In the genomic region with DNA sequence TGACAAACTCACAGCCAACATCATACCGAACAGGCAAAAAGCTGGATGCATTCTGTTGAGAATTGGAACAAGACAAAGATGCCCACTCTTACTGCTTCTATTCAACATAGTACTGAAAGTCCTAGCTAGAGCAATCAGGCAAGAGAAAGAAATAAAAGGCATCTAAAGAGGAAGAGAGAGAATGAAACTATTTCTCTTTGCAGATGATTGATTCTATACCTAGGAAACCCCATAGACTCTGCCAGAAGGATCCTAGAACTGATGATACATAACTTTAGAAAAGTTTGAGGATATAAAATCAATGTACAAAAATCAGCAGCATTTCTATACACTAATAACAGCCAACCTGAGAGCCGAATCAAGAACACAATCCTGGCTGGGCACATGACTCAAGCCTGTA, we compare ENCODE assay signal across 16 cellular contexts. TPM values are rescaled to one million over a fixed set of nuclear protein-coding genes. Genes with fewer than 3 reads are reported as not detected.
DNase-seq lines count a peak whose midpoint lies in the region; ATAC-seq, FAIRE-seq and TF ChIP-seq lines count a peak whose summit lies in the region.
"Had no signal": no experiment of that assay in that cellular context is flagged by ENCODE, and none has a peak within 500 bp of the region (broad histone marks: within the 10 kb centered on the region; RNA-seq: fewer than 3 reads in every experiment).

No MANE protein-coding gene starts in this region.

- no peak overlapping the region for H2AFZ ChIP-seq in GM12878 (ENCODE audit: control insufficient read depth, low read depth, low read length)
- H2AFZ ChIP-seq: GM23338 had no signal

- DNase-seq in CD4-positive, CD25-positive, alpha-beta regulatory T cell, result no peak
- no peak for DNase-seq in GM12892 (ENCODE audit: insufficient read length)
- no peak for DNase-seq in GM12878 (ENCODE audit: low read depth, low spot score)
- DNase-seq in neural crest cell (ENCODE audit: low read depth, low spot score), result no peak
- no peak for DNase-seq in frontal cortex (ENCODE audit: low spot score in 2 of 2)
- DNase-seq in activated CD4-positive, CD25-positive, alpha-beta regulatory T cell treated with anti-CD3 and anti-CD28 coated beads, Interleukin-2, amount 50 U/mL, for 72 hours, result no peak
- DNase-seq: C1 segment of cervical spinal cord; CD4-positive, alpha-beta memory T cell; DND-41; GDM1; H9 had no signal

- FAIRE-seq in GM12892 (lab: Jason Lieb, UNC) (peak; percentile 21), GM12878 (lab: Jason Lieb, UNC) (no peak), frontal cortex (lab: Jason Lieb, UNC) (no peak)
- FAIRE-seq: A204.1 had no signal

- H3K4me3 Mint-ChIP-seq in CD4-positive, CD25-positive, alpha-beta regulatory T cell, result peak overlapping the region in 1 of 4 donors; percentile 39
- H3K4me3 Mint-ChIP-seq in neural crest cell, result peak overlapping the region; percentile 28
- H3K4me3 Mint-ChIP-seq: B cell; CD4-positive, alpha-beta memory T cell; GM23338; H9 had no signal

- TF ChIP-seq EP300 in GM12878 (IDR thresholded peaks at IDR 0.05; ENCODE audit: borderline replicate concordance in 1 of 2, control insufficient read depth in 1 of 2, low read depth in 2 of 2, low read length in 2 of 2), result no peak

- peaks cover 18% of the 10 kb centered on the region for H3K4me1 ChIP-seq in CD4-positive, CD25-positive, alpha-beta regulatory T cell (ENCODE audit: control insufficient read depth, insufficient read depth, low read length, poor library complexity, severe bottlenecking)
- no peaks in the 10 kb centered on the region; the same call in 1 of the 2 replicates for H3K4me1 ChIP-seq in GM12878 (ENCODE audit: control insufficient read depth, insufficient read depth, low read length)

- H3K4me2 ChIP-seq in GM12878 (ENCODE audit: control insufficient read depth, insufficient read depth), result no peak overlapping the region
- H3K4me2 ChIP-seq: GM23338 had no signal

- peaks cover 0 to 1% (median 0%) of the 10 kb centered on the region in 7 donors for H3K9me3 Mint-ChIP-seq in CD4-positive, CD25-positive, alpha-beta regulatory T cell
- no peaks in the 10 kb centered on the region for H3K9me3 Mint-ChIP-seq in neural crest cell
- H3K9me3 Mint-ChIP-seq: CD4-positive, alpha-beta memory T cell; GM23338; H9; IgD-negative memory B cell had no signal

- RAD21 ChIA-PET in GM12878 (lab: Charles Lee; ENCODE audit: unreplicated experiment), result no interaction called here

- H3K36me3 Mint-ChIP-seq in CD4-positive, CD25-positive, alpha-beta regulatory T cell, result no peaks in the 10 kb centered on the region
- no peaks in the 10 kb centered on the region for H3K36me3 Mint-ChIP-seq in neural crest cell (ENCODE audit: low read depth)

- in situ Hi-C loops in GM12878 (cut with MboI), result no loop called here

- intact Hi-C loops in GM12878 (cut with micrococcal nuclease; ENCODE audit: unreplicated experiment), result loop anchor here (10.0 kb wide), 1 partner anchor 1165 kb away; the partner anchor contains the start of gene SLC38A2

- TF ChIP-seq POLR2A in GM12892 (IDR thresholded peaks at IDR 0.05; ENCODE audit: low read depth, low read length) (no peak), GM12878 (IDR thresholded peaks at IDR 0.05; ENCODE audit: low read depth, low read length) (no peak)

- TF ChIP-seq CTCF in GM12878 (IDR thresholded peaks at IDR 0.05 in 2 of 3, conservative IDR thresholded peaks at IDR 0.05 in 1 of 3; ENCODE audit: control insufficient read depth in 2 of 3, extremely low read depth in 1 of 3, insufficient read depth in 1 of 3, low read depth in 3 of 3, low read length in 3 of 3), result no peak
- no peak for TF ChIP-seq CTCF in neural crest cell (conservative IDR thresholded peaks at IDR 0.05)

- WGBS in GM12878 (ENCODE audit: insufficient coverage, insufficient replicate concordance, low lambda C conversion rate, missing lambda C conversion rate), result 71% methylated on average over 2 of the region's 2 CpGs

- no peaks in the 10 kb centered on the region; the same call in none of the 2 replicates for H3K79me2 ChIP-seq in GM12878 (ENCODE audit: control insufficient read depth, insufficient read depth, low read length)

- H3K27me3 Mint-ChIP-seq in CD4-positive, CD25-positive, alpha-beta regulatory T cell, result no peaks in the 10 kb centered on the region
- no peaks in the 10 kb centered on the region for H3K27me3 Mint-ChIP-seq in neural crest cell (ENCODE audit: low read depth)
- H3K27me3 Mint-ChIP-seq: B cell; CD4-positive, alpha-beta memory T cell; IgD-negative memory B cell had no signal

- SMC1A ChIA-PET in GM12878 (lab: Charles Lee; ENCODE audit: uncharacterized antibody, unreplicated experiment), result interaction anchor here (1.1 kb wide), 1 partner anchor 59 kb away, joined by 3 read pairs; no protein-coding TSS in a partner anchor

- no peaks in the 10 kb centered on the region for H4K20me1 ChIP-seq in GM12878 (ENCODE audit: control insufficient read depth, insufficient read depth)

- TF ChIP-seq RAD21 in GM12878 (IDR thresholded peaks at IDR 0.05; ENCODE audit: insufficient read depth, low read depth, low read length), result no peak

- no peak overlapping the region for H3K4me3 ChIP-seq in CD4-positive, CD25-positive, alpha-beta regulatory T cell (ENCODE audit: low read depth, low read length)
- no peak overlapping the region for H3K4me3 ChIP-seq in GM12878
- H3K4me3 ChIP-seq: GM23338 had no signal

- no TSS peak for BruUV-seq in GM12878 (replicated peaks; lab: Mats Ljungman, UMichigan)

- no peaks in the 10 kb centered on the region for H3K27me3 ChIP-seq in CD4-positive, CD25-positive, alpha-beta regulatory T cell (ENCODE audit: control insufficient read depth, insufficient read depth, low read length)
- H3K27me3 ChIP-seq in GM12878 (replicated peaks in 1 of 2; ENCODE audit: control insufficient read depth in 2 of 2, insufficient read depth in 2 of 2, low read length in 1 of 2), result no peaks in the 10 kb centered on the region

- no peaks in the 10 kb centered on the region for H3K36me3 ChIP-seq in CD4-positive, CD25-positive, alpha-beta regulatory T cell (ENCODE audit: control insufficient read depth, insufficient read depth, low read length)
- H3K36me3 ChIP-seq in GM12878 (ENCODE audit: control insufficient read depth in 2 of 2, insufficient read depth in 2 of 2, low read length in 1 of 2), result no peaks in the 10 kb centered on the region

- no peaks in the 10 kb centered on the region for H3K9me3 ChIP-seq in CD4-positive, CD25-positive, alpha-beta regulatory T cell (ENCODE audit: control insufficient read depth in 2 of 2, low read length in 2 of 2)
- H3K9me3 ChIP-seq in GM12878 (replicated peaks; ENCODE audit: control insufficient read depth, insufficient read depth, low read length), result no peaks in the 10 kb centered on the region

- peaks cover 0 to 49% (median 22%) of the 10 kb centered on the region in 4 donors for H3K4me1 Mint-ChIP-seq in CD4-positive, CD25-positive, alpha-beta regulatory T cell
- peaks cover 13% of the 10 kb centered on the region for H3K4me1 Mint-ChIP-seq in neural crest cell

- no peak overlapping the region for H3K9ac ChIP-seq in GM12878 (ENCODE audit: control insufficient read depth, insufficient read depth, low read length)

- POLR2A ChIA-PET in GM12878 (lab: Charles Lee), result interaction anchor here (0.6 kb wide), 1 partner anchor 18 kb away, joined by 7 read pairs; no protein-coding TSS in a partner anchor

- ATAC-seq in CD4-positive, CD25-positive, alpha-beta regulatory T cell (ENCODE audit: low read depth in 2 of 2), result no peak
- ATAC-seq in GM12878, result peak; percentile 66
- ATAC-seq in GM18870 (IDR thresholded peaks at IDR 0.05; ENCODE audit: unreplicated experiment), result no peak
- ATAC-seq: GM23338 had no signal

- CTCF ChIA-PET in GM12878 (lab: Yijun Ruan, JAX), result interaction anchor here (0.6 to 1.7 kb wide), 2 partner anchors 30 to 39 kb away, joined by 3 to 4 read pairs; no protein-coding TSS in a partner anchor

- H3K27ac ChIP-seq in CD4-positive, CD25-positive, alpha-beta regulatory T cell (ENCODE audit: insufficient read depth, low read length, poor library complexity, severe bottlenecking), result no peak overlapping the region
- H3K27ac ChIP-seq in GM12878 (ENCODE audit: control insufficient read depth, insufficient read depth), result no peak overlapping the region

- H3K27ac Mint-ChIP-seq in CD4-positive, CD25-positive, alpha-beta regulatory T cell, result peak overlapping the region in 2 of 3 donors; percentile 63 to 77
- H3K27ac Mint-ChIP-seq in neural crest cell (ENCODE audit: unreplicated experiment), result no peak overlapping the region
- H3K27ac Mint-ChIP-seq: B cell, GM23338, H9 had no signal

TF ChIP-seq in GM12878, 131 proteins besides CTCF, POLR2A, EP300 and RAD21 (continues in another document):
- no peak for TF ChIP-seq TAF1 (IDR thresholded peaks at IDR 0.05; ENCODE audit: borderline replicate concordance, low read depth, low read length)
- TF ChIP-seq CHD4 (IDR thresholded peaks at IDR 0.05), result no peak
- no peak for TF ChIP-seq POLR2AphosphoS5 (IDR thresholded peaks at IDR 0.05; ENCODE audit: low read length)
- TF ChIP-seq BHLHE40 (IDR thresholded peaks at IDR 0.05; ENCODE audit: borderline replicate concordance in 1 of 2, low read depth in 2 of 2, low read length in 1 of 2), result no peak
- no peak for TF ChIP-seq RCOR1 (conservative IDR thresholded peaks at IDR 0.05; ENCODE audit: low read depth, low read length)

RNA-seq across cellular contexts. Expression of gene ANO6, which starts 6.1 kb away (rescaled TPM):
- total RNA-seq in CD4-positive, CD25-positive, alpha-beta regulatory T cell, result 30.1 TPM
- 10 to 100 TPM; 19.9 to 24.8 (median 22.4) TPM for polyA plus RNA-seq in CD4-positive, CD25-positive, alpha-beta regulatory T cell
- polyA plus RNA-seq in GM12892 (2012; ENCODE audit: missing spikeins), result 23.9 TPM
- total RNA-seq in GM12878 (2013; cell fraction: nucleolus; rRNA removed), result 79.6 and 85.6 TPM in 2 replicates
- total RNA-seq in GM12878 (2014; rRNA removed) (26.9 and 28.5 TPM in 2 replicates), GM12878 (2014; rRNA removed; fragmentation: Illumina TruSeq; extraction: Trizol) (30.3 and 32.3 TPM in 2 replicates), GM12878 (2021) (25.3 and 26.8 TPM in 2 replicates), neural crest cell (32.0 and 34.0 TPM in 2 replicates), frontal cortex (9.4 TPM)
- polyA plus RNA-seq in GM12878 (2011; ENCODE audit: low read depth), result 11.7 TPM
- polyA plus RNA-seq in GM12878 (2011; rRNA removed) (30.3 and 41.6 TPM in 2 replicates), GM12878 (2014; fragmentation: Illumina TruSeq; extraction: Trizol) (27.6 and 35.8 TPM in 2 replicates), GM12878 (2014; fragmentation: Nextera tagmentation; extraction: Ambion mirVana) (1 to 10 TPM; 4.6 to 5.6 TPM), GM12878 (2014; rRNA removed) (14.8 and 18.2 TPM in 2 replicates), GM12878 (2016; fragmentation: Nextera tagmentation; extraction: Ambion mirVana) (10 to 100 TPM; 23.4 to 25.2 TPM)
- polyA plus RNA-seq in GM12878 (2011; cell fraction: cytosol; rRNA removed), result 16.8 and 21.9 TPM in 2 replicates
- polyA plus RNA-seq in GM12878 (2011; cell fraction: nucleus; rRNA removed), result 18.3 and 20.8 TPM in 2 replicates
- 15.4 and 22.1 TPM in 2 replicates for polyA plus RNA-seq in GM12878 (2012)
- polyA minus RNA-seq in GM12878 (2011; rRNA and poly(A)+ RNA removed), result 45.6 and 46.3 TPM in 2 replicates
- polyA minus RNA-seq in GM12878 (2011; cell fraction: cytosol; rRNA and poly(A)+ RNA removed), result 14.7 and 15.4 TPM in 2 replicates
- 28.4 and 38.5 TPM in 2 replicates for polyA minus RNA-seq in GM12878 (2011; cell fraction: nucleus; rRNA and poly(A)+ RNA removed)
